In genomic region chr18:31657823-31658669, GRCh38 we compare ENCODE assay signal across 1 cellular context.
TF ChIP-seq lines count a peak whose summit lies in the region.

No MANE protein-coding gene starts in this region.

TF ChIP-seq in GM12878, 131 proteins besides CTCF, POLR2A, EP300 and RAD21 (continued from another document):
- TF ChIP-seq CREM (IDR thresholded peaks at IDR 0.05; ENCODE audit: low read depth), result peak; percentile 92
- peak; percentile 90 for TF ChIP-seq DPF2 (IDR thresholded peaks at IDR 0.05)
- TF ChIP-seq ZBTB40 (IDR thresholded peaks at IDR 0.05; ENCODE audit: borderline replicate concordance), result no peak
- peak in 1 of 2 experiments; percentile 46; a peak in 1 of 3 replicates for TF ChIP-seq EGR1 (IDR thresholded peaks at IDR 0.05; ENCODE audit: borderline replicate concordance in 1 of 2, low read depth in 2 of 2, low read length in 2 of 2)
- no peak; the same call in 1 of the 3 replicates for TF ChIP-seq POU2F2 (IDR thresholded peaks at IDR 0.05; ENCODE audit: borderline replicate concordance, low read depth, low read length)
- TF ChIP-seq RB1 (IDR thresholded peaks at IDR 0.05; ENCODE audit: borderline replicate concordance), result peak; percentile 58; the same call in 1 of the 2 replicates
- no peak for TF ChIP-seq ZZZ3 (IDR thresholded peaks at IDR 0.05; ENCODE audit: control insufficient read depth, insufficient read length, low read depth)
- no peak for TF ChIP-seq RBBP5 (conservative IDR thresholded peaks at IDR 0.05)
- 0 out of 2 replicates have a peak, but pooled peaks have one; percentile 57 for TF ChIP-seq ZNF217 (IDR thresholded peaks at IDR 0.05)
- TF ChIP-seq STAT1 (conservative IDR thresholded peaks at IDR 0.05), result no peak; the same call in 1 of the 2 replicates
- no peak for TF ChIP-seq POLR2AphosphoS2 (IDR thresholded peaks at IDR 0.05; ENCODE audit: low read depth, low read length)
- TF ChIP-seq, protein P1, sequence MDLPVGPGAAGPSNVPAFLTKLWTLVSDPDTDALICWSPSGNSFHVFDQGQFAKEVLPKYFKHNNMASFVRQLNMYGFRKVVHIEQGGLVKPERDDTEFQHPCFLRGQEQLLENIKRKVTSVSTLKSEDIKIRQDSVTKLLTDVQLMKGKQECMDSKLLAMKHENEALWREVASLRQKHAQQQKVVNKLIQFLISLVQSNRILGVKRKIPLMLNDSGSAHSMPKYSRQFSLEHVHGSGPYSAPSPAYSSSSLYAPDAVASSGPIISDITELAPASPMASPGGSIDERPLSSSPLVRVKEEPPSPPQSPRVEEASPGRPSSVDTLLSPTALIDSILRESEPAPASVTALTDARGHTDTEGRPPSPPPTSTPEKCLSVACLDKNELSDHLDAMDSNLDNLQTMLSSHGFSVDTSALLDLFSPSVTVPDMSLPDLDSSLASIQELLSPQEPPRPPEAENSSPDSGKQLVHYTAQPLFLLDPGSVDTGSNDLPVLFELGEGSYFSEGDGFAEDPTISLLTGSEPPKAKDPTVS (IDR thresholded peaks at IDR 0.05; ENCODE audit: low read depth, low read length), result no peak
